Comparison of ENCODE assay signal across 8 cellular contexts in the genomic region with DNA sequence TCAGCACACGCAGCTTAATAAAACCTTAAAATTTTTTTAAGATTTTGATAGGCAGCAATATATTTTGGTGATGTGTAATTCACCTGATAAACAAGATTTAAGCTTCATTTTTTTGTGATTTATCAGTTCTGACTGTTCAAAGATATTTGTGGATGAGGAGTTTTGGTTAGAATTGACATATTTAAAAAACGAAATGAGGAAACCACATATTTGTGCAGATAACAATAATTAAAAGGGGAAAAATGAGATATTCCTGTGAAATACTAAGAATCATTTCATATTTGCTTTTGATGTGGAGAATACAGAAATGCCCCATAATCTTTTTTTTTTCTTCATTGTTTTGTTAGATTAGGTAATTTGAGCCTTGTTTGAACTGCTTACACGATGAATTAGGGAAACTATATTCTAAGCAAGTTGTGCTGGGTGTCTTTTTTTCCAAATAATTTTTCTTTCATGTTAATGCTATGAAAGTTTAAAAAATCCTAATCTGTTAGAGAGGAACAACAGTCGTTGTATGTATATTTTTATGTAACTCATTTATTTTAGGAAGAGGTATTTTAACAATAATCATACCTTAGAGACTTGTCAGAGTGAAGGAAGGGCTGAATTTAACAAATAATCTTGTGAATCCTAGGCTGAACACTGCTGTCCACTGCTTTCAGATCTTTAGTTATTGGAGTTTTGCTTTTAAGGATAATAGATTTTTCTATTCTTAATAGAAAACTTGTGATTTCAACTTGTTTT. TPM values are rescaled to one million over a fixed set of nuclear protein-coding genes. Genes with fewer than 3 reads are reported as not detected.
DNase-seq lines count a peak whose midpoint lies in the region; TF ChIP-seq lines count a peak whose summit lies in the region.

No MANE protein-coding gene starts in this region.

- WGBS in testis, 2 donors, result 6 to 8% methylated on average over 4 of the region's 4 CpGs

- H3K27me3 ChIP-seq in testis, result no peaks in the 10 kb centered on the region

- TF ChIP-seq CTCF in testis (IDR thresholded peaks at IDR 0.05) (no peak), RWPE1 (conservative IDR thresholded peaks at IDR 0.05; ENCODE audit: low read depth) (no peak)

- no peaks in the 10 kb centered on the region for H3K9me3 ChIP-seq in iPS-18c (ENCODE audit: control insufficient read depth, insufficient read depth, low read length)
- no peaks in the 10 kb centered on the region for H3K9me3 ChIP-seq in testis

- peaks cover 37% of the 10 kb centered on the region for H3K4me1 Mint-ChIP-seq in activated CD4-positive, alpha-beta T cell treated with anti-CD3 and anti-CD28 coated beads, Interleukin-2, amount 10 ng/mL, durations not matched to agents 24 days and 14 days
- H3K4me1 Mint-ChIP-seq in activated T-helper 1 cell treated with anti-CD3 and anti-CD28 coated beads, Interleukin-12 subunit alpha, Interleukin-12 subunit beta, Interleukin-2, Interleukin-4 antibody, amounts not matched to agents 30 ng/mL and 10 ng/mL and 1 ng/mL, durations not matched to agents 14 hours and 24 hours and 36 hours (ENCODE audit: low read depth), result peaks cover 50% of the 10 kb centered on the region

- intact Hi-C loops in activated CD4-positive, alpha-beta T cell treated with anti-CD3 and anti-CD28 coated beads, Interleukin-2, amount 10 ng/mL, durations not matched to agents 24 days and 14 days (cut with micrococcal nuclease), result loop anchor here (1.0 to 5.0 kb wide), 7 partner anchors 76 to 1464 kb away; no protein-coding TSS in a partner anchor
- intact Hi-C loops in activated T-helper 1 cell treated with anti-CD3 and anti-CD28 coated beads, Interleukin-12 subunit alpha, Interleukin-12 subunit beta, Interleukin-2, Interleukin-4 antibody, amounts not matched to agents 30 ng/mL and 10 ng/mL and 1 ng/mL, durations not matched to agents 14 hours and 24 hours and 36 hours (cut with micrococcal nuclease), result loop anchor here (1.0 to 5.0 kb wide), 9 partner anchors 76 to 1362 kb away; no protein-coding TSS in a partner anchor
- intact Hi-C loops in testis (cut with DNase I; ENCODE audit: low total_unique reads), result no loop called here

- H3K36me3 Mint-ChIP-seq in activated CD4-positive, alpha-beta T cell treated with anti-CD3 and anti-CD28 coated beads, Interleukin-2, amount 10 ng/mL, durations not matched to agents 24 days and 14 days (ENCODE audit: low read depth), result peaks cover 15% of the 10 kb centered on the region
- peaks cover 11% of the 10 kb centered on the region for H3K36me3 Mint-ChIP-seq in activated T-helper 1 cell treated with anti-CD3 and anti-CD28 coated beads, Interleukin-12 subunit alpha, Interleukin-12 subunit beta, Interleukin-2, Interleukin-4 antibody, amounts not matched to agents 30 ng/mL and 10 ng/mL and 1 ng/mL, durations not matched to agents 14 hours and 24 hours and 36 hours (ENCODE audit: low read depth)

- peak overlapping the region; percentile 75 for H3K27ac Mint-ChIP-seq in activated CD4-positive, alpha-beta T cell treated with anti-CD3 and anti-CD28 coated beads, Interleukin-2, amount 10 ng/mL, durations not matched to agents 24 days and 14 days
- peak overlapping the region; percentile 56 for H3K27ac Mint-ChIP-seq in activated T-helper 1 cell treated with anti-CD3 and anti-CD28 coated beads, Interleukin-12 subunit alpha, Interleukin-12 subunit beta, Interleukin-2, Interleukin-4 antibody, amounts not matched to agents 30 ng/mL and 10 ng/mL and 1 ng/mL, durations not matched to agents 14 hours and 24 hours and 36 hours

- no peaks in the 10 kb centered on the region for H3K4me1 ChIP-seq in testis

- CTCF ChIA-PET in RWPE1 (lab: Yijun Ruan, JAX), result no interaction called here

- H3K9me3 Mint-ChIP-seq in activated CD4-positive, alpha-beta T cell treated with anti-CD3 and anti-CD28 coated beads, Interleukin-2, amount 10 ng/mL, durations not matched to agents 24 days and 14 days, result no peaks in the 10 kb centered on the region
- H3K9me3 Mint-ChIP-seq in activated T-helper 1 cell treated with anti-CD3 and anti-CD28 coated beads, Interleukin-12 subunit alpha, Interleukin-12 subunit beta, Interleukin-2, Interleukin-4 antibody, amounts not matched to agents 30 ng/mL and 10 ng/mL and 1 ng/mL, durations not matched to agents 14 hours and 24 hours and 36 hours, result no peaks in the 10 kb centered on the region

- H3K4me3 Mint-ChIP-seq in activated CD4-positive, alpha-beta T cell treated with anti-CD3 and anti-CD28 coated beads, Interleukin-2, amount 10 ng/mL, durations not matched to agents 24 days and 14 days, result peak overlapping the region; percentile 80
- peak overlapping the region; percentile 84 for H3K4me3 Mint-ChIP-seq in activated T-helper 1 cell treated with anti-CD3 and anti-CD28 coated beads, Interleukin-12 subunit alpha, Interleukin-12 subunit beta, Interleukin-2, Interleukin-4 antibody, amounts not matched to agents 30 ng/mL and 10 ng/mL and 1 ng/mL, durations not matched to agents 14 hours and 24 hours and 36 hours

- no peaks in the 10 kb centered on the region for H3K36me3 ChIP-seq in testis (ENCODE audit: low read depth, missing control alignments)

- no peak for TF ChIP-seq POLR2A in testis (IDR thresholded peaks at IDR 0.05)

- no peak for DNase-seq in activated CD4-positive, alpha-beta T cell treated with anti-CD3 and anti-CD28 coated beads, Interleukin-2, amount 10 ng/mL, durations not matched to agents 24 days and 14 days
- no peak for DNase-seq in activated CD4-positive, alpha-beta T cell treated with anti-CD3 and anti-CD28 coated beads, Interleukin-2, amount 50 U/mL, for 4 hours
- no peak for DNase-seq in activated T-helper 1 cell treated with anti-CD3 and anti-CD28 coated beads, Interleukin-12 subunit alpha, Interleukin-12 subunit beta, Interleukin-2, Interleukin-4 antibody, amounts not matched to agents 30 ng/mL and 10 ng/mL and 1 ng/mL, durations not matched to agents 14 hours and 24 hours and 36 hours (ENCODE audit: low spot score)
- DNase-seq in testis, result no peak
- no peak for DNase-seq in RWPE1 (ENCODE audit: low spot score)
- DNase-seq in stimulated activated CD4-positive, alpha-beta T cell treated with anti-CD3 and anti-CD28 coated beads, Interleukin-4, amount 100 ng/mL, for 1 hour, result no peak
- DNase-seq in GM19240 (ENCODE audit: insufficient read length, low spot score), result no peak

- H3K27ac ChIP-seq in testis (peak overlapping the region; percentile 99 to 100), RWPE1 (no peak overlapping the region)

- H3K4me3 ChIP-seq in iPS-18c (ENCODE audit: insufficient read depth, low read depth, low read length) (peak overlapping the region; percentile 80; the same call in 1 of the 2 replicates), testis (peak overlapping the region; percentile 5 to 72)

- POLR2A ChIA-PET in RWPE1 (lab: Yijun Ruan, JAX; ENCODE audit: low non-redundant PET), result no interaction called here

- no peaks in the 10 kb centered on the region for H3K27me3 Mint-ChIP-seq in activated CD4-positive, alpha-beta T cell treated with anti-CD3 and anti-CD28 coated beads, Interleukin-2, amount 10 ng/mL, durations not matched to agents 24 days and 14 days
- no peaks in the 10 kb centered on the region for H3K27me3 Mint-ChIP-seq in activated T-helper 1 cell treated with anti-CD3 and anti-CD28 coated beads, Interleukin-12 subunit alpha, Interleukin-12 subunit beta, Interleukin-2, Interleukin-4 antibody, amounts not matched to agents 30 ng/mL and 10 ng/mL and 1 ng/mL, durations not matched to agents 14 hours and 24 hours and 36 hours (ENCODE audit: insufficient read depth)

RNA-seq across cellular contexts. Expression of a gene that starts 4.0 kb away (rescaled TPM):
- total RNA-seq in activated CD4-positive, alpha-beta T cell treated with anti-CD3 and anti-CD28 coated beads, Interleukin-2, amount 10 ng/mL, durations not matched to agents 24 days and 14 days, result 61.7 and 67.5 TPM in 2 replicates
- total RNA-seq in activated T-helper 1 cell treated with anti-CD3 and anti-CD28 coated beads, Interleukin-12 subunit alpha, Interleukin-12 subunit beta, Interleukin-2, Interleukin-4 antibody, amounts not matched to agents 30 ng/mL and 10 ng/mL and 1 ng/mL, durations not matched to agents 14 hours and 24 hours and 36 hours, result 73.6 and 79.1 TPM in 2 replicates
- total RNA-seq in testis, result 100 to 1,000 TPM; 103 to 126 TPM
- 26.2 TPM for polyA plus RNA-seq in testis (ENCODE audit: insufficient read depth, low read depth, low replicate concordance)
